In the genomic region with DNA sequence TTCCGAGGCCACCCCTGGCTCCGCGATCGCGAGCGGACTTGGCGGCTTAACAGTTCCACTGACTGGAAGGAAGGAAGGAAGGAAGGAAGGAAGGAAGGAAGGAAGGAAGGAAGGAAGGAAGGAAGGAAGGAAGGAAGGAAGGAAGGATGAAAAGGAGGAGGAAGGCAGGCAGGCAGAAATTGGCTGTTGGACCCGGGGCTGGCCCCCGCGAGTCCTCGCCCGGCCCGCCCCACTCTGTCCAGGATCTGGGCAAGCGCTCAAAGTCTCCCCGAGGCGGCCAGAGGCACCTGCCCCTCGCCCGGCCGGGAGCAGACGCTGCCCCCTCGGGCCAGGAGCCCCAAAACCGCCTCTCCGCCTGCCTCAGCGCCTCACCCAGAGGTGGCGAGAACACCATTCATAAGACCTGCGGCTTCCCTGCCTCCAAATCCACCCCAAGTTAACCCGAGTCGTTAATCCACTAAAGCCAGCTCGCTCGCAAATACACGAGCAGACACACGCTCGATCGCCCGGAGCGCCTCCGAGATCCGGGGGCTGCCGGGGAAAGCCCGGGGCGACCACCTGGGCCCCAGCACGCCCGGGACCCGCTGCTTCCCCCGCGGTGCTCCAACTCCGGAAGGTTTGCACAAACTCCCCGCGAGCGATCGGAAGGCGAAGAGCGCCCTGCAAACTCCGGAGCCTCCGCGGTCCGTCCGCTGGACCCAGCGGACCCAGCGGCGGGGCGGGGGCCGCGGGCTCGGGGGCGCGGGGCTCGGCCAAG, we compare ENCODE assay signal across 8 cellular contexts. TPM values are rescaled to one million over a fixed set of nuclear protein-coding genes. Genes with fewer than 3 reads are reported as not detected.
A peak's percentile ranks its signal among the peaks of the same experiment; 100 is the strongest.
DNase-seq lines count a peak whose midpoint lies in the region; ATAC-seq and TF ChIP-seq lines count a peak whose summit lies in the region.

No MANE protein-coding gene starts in this region.

- H3K27me3 Mint-ChIP-seq in CD14-positive monocyte (ENCODE audit: low read depth in 3 of 3) (peaks cover 85 to 89% (median 86%) of the 10 kb centered on the region in 3 donors), progenitor cell of endocrine pancreas (peaks cover 78% of the 10 kb centered on the region)
- peaks cover 65% of the 10 kb centered on the region for H3K27me3 Mint-ChIP-seq in activated naive CD8-positive, alpha-beta T cell treated with anti-CD3 and anti-CD28 coated beads, Interleukin-2, amount 50 U/mL, for 24 hours

- intact Hi-C loops in CD14-positive monocyte (cut with micrococcal nuclease): no loop called here

- TF ChIP-seq CTCF in CD14-positive monocyte (IDR thresholded peaks at IDR 0.05) (no peak), GM20000 (IDR thresholded peaks at IDR 0.05; ENCODE audit: extremely low read depth, missing control alignments) (no peak), progenitor cell of endocrine pancreas (IDR thresholded peaks at IDR 0.05; ENCODE audit: unreplicated experiment) (no peak)

- DNase-seq in CD14-positive monocyte (ENCODE audit: low spot score) (no peak), GM20000 (ENCODE audit: low spot score) (peak; percentile 52), NCI-H69 (lab: John Stamatoyannopoulos, UW) (peak; percentile 67), hepatic stellate cell (ENCODE audit: low spot score) (peak; percentile 29), progenitor cell of endocrine pancreas (ENCODE audit: low spot score, unreplicated experiment) (peak; percentile 19), NCI-H1436 (lab: John Stamatoyannopoulos, UW) (no peak), amniotic stem cell (lab: John Stamatoyannopoulos, UW) (no peak)
- peak; percentile 37 for DNase-seq in activated naive CD8-positive, alpha-beta T cell treated with anti-CD3 and anti-CD28 coated beads, Interleukin-2, amount 50 U/mL, for 24 hours

- peak overlapping the region in 1 of 7 donors; percentile 33 for H3K27ac Mint-ChIP-seq in CD14-positive monocyte
- H3K27ac Mint-ChIP-seq in activated naive CD8-positive, alpha-beta T cell treated with anti-CD3 and anti-CD28 coated beads, Interleukin-2, amount 50 U/mL, for 24 hours: peak overlapping the region; percentile 82
- H3K27ac Mint-ChIP-seq in progenitor cell of endocrine pancreas: peak overlapping the region; percentile 82

- H3K4me3 Mint-ChIP-seq in CD14-positive monocyte (peak overlapping the region; percentile 74 to 91), progenitor cell of endocrine pancreas (ENCODE audit: low read depth) (peak overlapping the region; percentile 83)
- peak overlapping the region; percentile 88 for H3K4me3 Mint-ChIP-seq in activated naive CD8-positive, alpha-beta T cell treated with anti-CD3 and anti-CD28 coated beads, Interleukin-2, amount 50 U/mL, for 24 hours

- ATAC-seq in activated naive CD8-positive, alpha-beta T cell treated with anti-CD3 and anti-CD28 coated beads, Interleukin-2, amount 50 U/mL, for 24 hours: peak; percentile 9

- H3K9me3 Mint-ChIP-seq in CD14-positive monocyte: peaks cover 0 to 29% (median 17%) of the 10 kb centered on the region in 7 donors
- H3K9me3 Mint-ChIP-seq in activated naive CD8-positive, alpha-beta T cell treated with anti-CD3 and anti-CD28 coated beads, Interleukin-2, amount 50 U/mL, for 24 hours: no peaks in the 10 kb centered on the region
- H3K9me3 Mint-ChIP-seq in progenitor cell of endocrine pancreas (ENCODE audit: low read depth): no peaks in the 10 kb centered on the region

- H3K36me3 Mint-ChIP-seq in CD14-positive monocyte (peaks cover 13 to 17% of the 10 kb centered on the region in 2 donors), progenitor cell of endocrine pancreas (ENCODE audit: insufficient read depth) (no peaks in the 10 kb centered on the region)
- no peaks in the 10 kb centered on the region for H3K36me3 Mint-ChIP-seq in activated naive CD8-positive, alpha-beta T cell treated with anti-CD3 and anti-CD28 coated beads, Interleukin-2, amount 50 U/mL, for 24 hours (ENCODE audit: low read depth)

- H3K4me1 Mint-ChIP-seq in CD14-positive monocyte: peaks cover 34% of the 10 kb centered on the region
- H3K4me1 Mint-ChIP-seq in activated naive CD8-positive, alpha-beta T cell treated with anti-CD3 and anti-CD28 coated beads, Interleukin-2, amount 50 U/mL, for 24 hours: peaks cover 24% of the 10 kb centered on the region
- peaks cover 25% of the 10 kb centered on the region for H3K4me1 Mint-ChIP-seq in progenitor cell of endocrine pancreas (ENCODE audit: low read depth)

RNA-seq across cellular contexts. Expression of a gene that starts 0.8 kb away (rescaled TPM):
- polyA plus RNA-seq in CD14-positive monocyte: under 1 TPM in 1 of 2 donors, not detected in 1; 0.33 TPM
- total RNA-seq in progenitor cell of endocrine pancreas: 2.2 and 3.0 TPM in 2 replicates

RNA-seq across cellular contexts. Expression of a gene that starts 33.2 kb away (rescaled TPM):
- 1 to 10 TPM; 1.1 to 2.3 TPM for polyA plus RNA-seq in CD14-positive monocyte
- total RNA-seq in progenitor cell of endocrine pancreas: 17.8 and 18.6 TPM in 2 replicates

Comparison
In these comparisons a context has a peak if more than half of its experiments do, and no peak if none do; other contexts are left out.
1. DNase-seq: peak in GM20000 (single experiment), NCI-H69 (single experiment), activated naive CD8-positive, alpha-beta T cell treated with anti-CD3 and anti-CD28 coated beads, Interleukin-2, amount 50 U/mL, for 24 hours (single experiment), hepatic stellate cell (single experiment) and progenitor cell of endocrine pancreas (single experiment); none in CD14-positive monocyte (single experiment), NCI-H1436 (single experiment) and amniotic stem cell (single experiment).
2. Peak in every context shown above with its lines, with median percentiles within 50 percentile points of each other: H3K4me3 Mint-ChIP-seq.